ENCODE assay signal across 8 cellular contexts in the genomic region with DNA sequence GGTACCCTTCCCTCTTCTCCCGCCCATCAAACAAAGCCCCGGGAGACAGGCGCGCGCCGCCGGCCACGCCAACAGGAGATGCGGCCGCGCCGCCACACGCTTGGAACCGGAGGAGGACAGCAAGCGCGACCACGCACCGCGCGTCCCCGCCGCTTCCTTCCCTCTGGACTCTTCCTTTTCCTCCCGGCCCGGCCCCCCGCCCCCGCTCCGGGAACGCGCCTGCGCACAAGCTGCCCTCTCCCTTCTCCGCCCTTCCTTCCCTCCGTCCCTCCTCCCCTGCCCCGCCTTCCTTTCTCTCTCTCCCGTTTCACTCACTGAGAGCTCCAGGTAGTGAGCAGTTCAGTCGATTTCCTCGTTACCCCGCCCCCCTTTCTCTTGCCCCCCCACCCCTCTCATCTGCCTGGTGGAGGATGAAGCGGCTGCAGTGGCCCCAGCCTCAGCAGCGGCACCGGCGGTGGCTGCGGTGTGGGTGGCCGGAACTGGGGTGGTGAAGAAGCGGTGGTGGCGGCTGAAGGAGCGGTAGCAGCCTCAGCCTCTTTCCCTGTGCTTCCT. TPM values are rescaled to one million over a fixed set of nuclear protein-coding genes. Genes with fewer than 3 reads are reported as not detected.
A peak's percentile ranks its signal among the peaks of the same experiment; 100 is the strongest.
DNase-seq lines count a peak whose midpoint lies in the region; ATAC-seq, FAIRE-seq and TF ChIP-seq lines count a peak whose summit lies in the region.

A gene (plus strand): TSS at position 310 of the 552 bp plus-strand sequence. CDS start 569 bp downstream, outside the sequence.

- peak in 1 of 2 donors; percentile 87 for TF ChIP-seq POLR2A in vagina (IDR thresholded peaks at IDR 0.05)

- H3K27ac ChIP-seq in astrocyte (ENCODE audit: low read depth, low read length) (peak within 1 kb of the TSS; percentile 85), rectal smooth muscle tissue (ENCODE audit: low read depth, low read length) (peak within 1 kb of the TSS; percentile 86), vagina (peak within 1 kb of the TSS; percentile 89)

- H2AFZ ChIP-seq in astrocyte (ENCODE audit: low read depth, low read length), result peak within 1 kb of the TSS; percentile 76

- peak within 1 kb of the TSS; percentile 92 for H3K4me3 Mint-ChIP-seq in astrocyte (ENCODE audit: unreplicated experiment)

- ATAC-seq in GM18511 (IDR thresholded peaks at IDR 0.05; ENCODE audit: unreplicated experiment) (peak; percentile 68), HG03025 (IDR thresholded peaks at IDR 0.05; ENCODE audit: low FRiP score, unreplicated experiment) (peak; percentile 49)

- FAIRE-seq in astrocyte (lab: Jason Lieb, UNC), result no peak

- H3K9me3 ChIP-seq in astrocyte (ENCODE audit: insufficient read depth, low read depth, low read length), result no peaks in the 10 kb centered on the region
- H3K9me3 ChIP-seq in vagina, result no peaks in the 10 kb centered on the region

- peak within 1 kb of the TSS; percentile 73 for H3K27ac Mint-ChIP-seq in astrocyte (ENCODE audit: unreplicated experiment)

- H3K79me2 ChIP-seq in astrocyte (ENCODE audit: insufficient read depth, low read length), result peaks cover 48% of the 10 kb centered on the region

- H3K4me3 ChIP-seq in astrocyte (ENCODE audit: insufficient read depth, low read depth, low read length), result peak within 1 kb of the TSS; percentile 81
- H3K4me3 ChIP-seq in rectal smooth muscle tissue (ENCODE audit: low read length), result peak within 1 kb of the TSS; percentile 87
- peak within 1 kb of the TSS; percentile 73 to 81 for H3K4me3 ChIP-seq in vagina

- TF ChIP-seq CTCF in astrocyte (IDR thresholded peaks at IDR 0.05; ENCODE audit: insufficient read depth, low read depth, low read length) (no peak), vagina (IDR thresholded peaks at IDR 0.05) (no peak)

- H3K36me3 ChIP-seq in astrocyte (ENCODE audit: insufficient read depth, low read length) (no peaks in the 10 kb centered on the region), rectal smooth muscle tissue (ENCODE audit: control insufficient read depth, insufficient read depth, low read length) (no peaks in the 10 kb centered on the region), vagina (no peaks in the 10 kb centered on the region)

- intact Hi-C loops in vagina (cut with DNase I), result no loop called here

- DNase-seq in NCI-H2029 treated with DMSO at 0.1 percent for 48 hours (lab: John Stamatoyannopoulos, UW) (peak; percentile 79), T-helper 22 cell (ENCODE audit: low read depth) (peak; percentile 77), astrocyte (ENCODE audit: low read depth) (peak; percentile 84), hepatic stellate cell (ENCODE audit: low spot score) (peak; percentile 93), vagina (ENCODE audit: extremely low spot score in 2 of 2) (peak in 1 of 2 donors; percentile 94)

- peak within 1 kb of the TSS; percentile 85 for H3K4me2 ChIP-seq in astrocyte (ENCODE audit: low read length)

- no peaks in the 10 kb centered on the region for H3K9me3 Mint-ChIP-seq in astrocyte (ENCODE audit: unreplicated experiment)

- H3K27me3 ChIP-seq in astrocyte (ENCODE audit: insufficient read depth, low read length) (no peaks in the 10 kb centered on the region), rectal smooth muscle tissue (ENCODE audit: control insufficient read depth, insufficient read depth, low read length) (no peaks in the 10 kb centered on the region), vagina (no peaks in the 10 kb centered on the region)

- peaks cover 24% of the 10 kb centered on the region for H4K20me1 ChIP-seq in astrocyte (ENCODE audit: insufficient read depth, low read length)

- H3K27me3 Mint-ChIP-seq in astrocyte (ENCODE audit: low read depth, unreplicated experiment), result no peaks in the 10 kb centered on the region

- no peaks in the 10 kb centered on the region for H3K36me3 Mint-ChIP-seq in astrocyte (ENCODE audit: low read depth, unreplicated experiment)

- peak within 1 kb of the TSS; percentile 86 for H3K9ac ChIP-seq in astrocyte (ENCODE audit: low read length)
- peak within 1 kb of the TSS; percentile 82 for H3K9ac ChIP-seq in rectal smooth muscle tissue (ENCODE audit: low read length)

- H3K4me1 ChIP-seq in astrocyte (ENCODE audit: insufficient read depth, low read length) (no peaks in the 10 kb centered on the region), rectal smooth muscle tissue (ENCODE audit: control insufficient read depth, insufficient read depth, low read length) (peaks cover 10% of the 10 kb centered on the region), vagina (peaks cover 35% of the 10 kb centered on the region)

- peaks cover 8% of the 10 kb centered on the region for H3K4me1 Mint-ChIP-seq in astrocyte (ENCODE audit: low read depth, unreplicated experiment)

RNA-seq across cellular contexts. Expression of the gene that starts here (rescaled TPM):
- 62.8 and 64.1 TPM in 2 replicates for total RNA-seq in astrocyte
- total RNA-seq in vagina, result 22.1 TPM
